Comparison of ENCODE assay signal across 28 cellular contexts in the genomic region with DNA sequence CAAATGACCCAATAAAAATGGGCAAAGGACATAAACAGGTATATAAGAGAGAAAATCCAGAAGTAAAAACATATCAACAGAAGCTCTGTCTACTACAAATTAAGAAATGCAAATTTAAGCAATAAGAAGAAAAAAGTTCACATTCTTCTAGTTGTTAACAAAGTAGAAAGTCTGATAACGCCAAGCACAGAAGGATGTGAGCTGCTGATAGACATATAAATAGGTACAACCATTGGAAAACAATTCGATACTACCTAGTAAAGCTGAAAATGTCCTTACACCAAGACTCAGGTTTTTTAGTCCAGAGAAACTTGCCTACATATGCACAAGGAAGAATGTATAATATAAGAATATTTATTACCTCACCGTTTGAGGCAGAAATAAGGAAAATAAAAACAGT.
"Had no signal": no experiment of that assay in that cellular context is flagged by ENCODE, and none has a peak within 500 bp of the region (broad histone marks: within the 10 kb centered on the region; RNA-seq: fewer than 3 reads in every experiment).

No MANE protein-coding gene starts in this region.

- H3K36me3 ChIP-seq: ascending aorta, breast epithelium, cardiac muscle cell, colonic mucosa, esophagus squamous epithelium had no signal

- H3K27me3 ChIP-seq: ascending aorta, breast epithelium, cardiac muscle cell, colonic mucosa, esophagus squamous epithelium had no signal

- H3K4me3 ChIP-seq: ascending aorta, cardiac muscle cell, colonic mucosa, esophagus squamous epithelium had no signal

- DNase-seq: activated CD4-positive, alpha-beta memory T cell treated with anti-CD3 and anti-CD28 coated beads for 36 hours; activated CD4-positive, alpha-beta T cell treated with anti-CD3 and anti-CD28 coated beads for 36 hours; activated CD4-positive, alpha-beta T cell treated with anti-CD3 and anti-CD28 coated beads, Interleukin-2, amount 10 ng/mL, durations not matched to agents 24 days and 14 days; activated CD4-positive, CD25-positive, alpha-beta regulatory T cell; activated CD4-positive, CD25-positive, alpha-beta regulatory T cell treated with anti-CD3 and anti-CD28 coated beads, Interleukin-2, amount 50 U/mL, for 72 hours; activated CD8-positive, alpha-beta memory T cell treated with anti-CD3 and anti-CD28 coated beads, Interleukin-2, amount 10 ng/mL, durations not matched to agents 7 days and 5 days; activated CD8-positive, alpha-beta memory T cell treated with anti-CD3 and anti-CD28 coated beads, Interleukin-2, amount 50 U/mL, for 4 hours; activated CD8-positive, alpha-beta T cell treated with anti-CD3 and anti-CD28 coated beads, Interleukin-2, amount 10 ng/mL, durations not matched to agents 7 days and 5 days; activated effector memory CD4-positive, alpha-beta T cell treated with anti-CD3 and anti-CD28 coated beads, Interleukin-2, amount 50 U/mL, for 16 hours; activated naive CD4-positive, alpha-beta T cell treated with anti-CD3 and anti-CD28 coated beads for 36 hours; activated naive CD8-positive, alpha-beta T cell treated with anti-CD3 and anti-CD28 coated beads, Interleukin-2, amount 10 ng/mL, durations not matched to agents 7 days and 5 days; activated T-cell treated with anti-CD3 and anti-CD28 coated beads, Interleukin-2, amount 50 U/mL, for 1 hour; activated T-cell treated with anti-CD3 and anti-CD28 coated beads, Interleukin-2, amount 50 U/mL, for 48 hours; central memory CD4-positive, alpha-beta T cell; cerebellar nuclear complex; colonic mucosa; effector CD8-positive, alpha-beta T cell; esophagus squamous epithelium; foreskin fibroblast; head of caudate nucleus; T-helper 17 cell had no signal

- H3K9me3 ChIP-seq: ascending aorta, breast epithelium, colonic mucosa, esophagus squamous epithelium had no signal

- ATAC-seq: activated CD4-positive, alpha-beta T cell treated with anti-CD3 and anti-CD28 coated beads for 36 hours; activated CD8-positive, alpha-beta memory T cell treated with anti-CD3 and anti-CD28 coated beads, Interleukin-2, amount 10 ng/mL, durations not matched to agents 7 days and 5 days; activated CD8-positive, alpha-beta T cell treated with anti-CD3 and anti-CD28 coated beads, Interleukin-2, amount 10 ng/mL, durations not matched to agents 7 days and 5 days; T-helper 17 cell had no signal

- H3K27ac ChIP-seq: ascending aorta, breast epithelium, cardiac muscle cell, colonic mucosa, epithelial cell of prostate, esophagus squamous epithelium had no signal

- H3K4me1 ChIP-seq: ascending aorta, breast epithelium, colonic mucosa, esophagus squamous epithelium had no signal

- FAIRE-seq: endometrium, endothelial cell of umbilical vein, frontal cortex had no signal
